Comparison of ENCODE assay signal across 28 cellular contexts in the genomic region with DNA sequence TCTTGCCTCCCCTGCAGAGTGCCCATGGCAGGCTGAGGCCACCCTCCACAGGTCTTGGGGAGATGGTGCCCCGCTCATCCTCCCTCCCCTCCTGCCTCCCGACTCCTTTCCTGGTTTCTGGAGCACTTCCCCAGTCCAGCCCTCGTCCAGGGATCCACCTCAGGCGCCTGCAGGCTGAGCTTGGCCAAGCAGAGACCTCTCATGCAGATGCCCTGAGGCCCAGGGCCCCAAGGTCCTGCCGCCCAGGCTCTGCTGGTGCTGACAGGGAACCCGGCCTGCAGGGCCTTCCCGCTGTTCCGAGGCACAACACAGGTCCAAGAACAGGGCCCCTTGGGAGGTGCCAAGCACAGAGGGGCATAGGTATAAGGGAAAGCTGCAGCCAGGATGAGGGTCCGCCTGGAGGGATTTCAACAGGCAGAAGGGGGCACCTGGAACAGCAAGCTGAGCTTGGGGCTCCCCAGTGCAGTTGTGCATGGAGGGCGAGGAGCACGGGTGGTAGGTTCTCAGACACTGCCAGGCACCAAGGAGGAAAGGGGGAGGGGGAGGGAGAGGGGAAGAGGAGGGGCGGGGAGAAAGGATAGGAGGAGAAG.
"Had no signal": no experiment of that assay in that cellular context is flagged by ENCODE, and none has a peak within 500 bp of the region (broad histone marks: within the 10 kb centered on the region; RNA-seq: fewer than 3 reads in every experiment).

No MANE protein-coding gene starts in this region.

- H3K4me1 Mint-ChIP-seq: activated CD4-positive, alpha-beta memory T cell treated with anti-CD3 and anti-CD28 coated beads, Interleukin-2, amount 10 ng/mL, durations not matched to agents 7 days and 5 days; activated CD4-positive, alpha-beta T cell treated with anti-CD3 and anti-CD28 coated beads, Interleukin-2, amount 10 ng/mL, durations not matched to agents 7 days and 5 days; activated naive CD4-positive, alpha-beta T cell treated with anti-CD3 and anti-CD28 coated beads, Interleukin-2, amount 50 U/mL, for 24 hours; activated naive CD8-positive, alpha-beta T cell treated with anti-CD3 and anti-CD28 coated beads, Interleukin-2, amount 50 U/mL, for 24 hours; activated T-helper 17 cell treated with anti-CD3 and anti-CD28 coated beads, Interleukin-2, amount 50 U/mL, for 72 hours; neural crest cell; T-helper 17 cell had no signal

- H3K9me3 Mint-ChIP-seq: activated CD4-positive, alpha-beta memory T cell treated with anti-CD3 and anti-CD28 coated beads, Interleukin-2, amount 10 ng/mL, durations not matched to agents 7 days and 5 days; activated CD4-positive, alpha-beta T cell treated with anti-CD3 and anti-CD28 coated beads, Interleukin-2, amount 10 ng/mL, durations not matched to agents 7 days and 5 days; activated naive CD4-positive, alpha-beta T cell treated with anti-CD3 and anti-CD28 coated beads, Interleukin-2, amount 50 U/mL, for 24 hours; activated naive CD8-positive, alpha-beta T cell treated with anti-CD3 and anti-CD28 coated beads, Interleukin-2, amount 50 U/mL, for 24 hours; activated T-cell treated with anti-CD3 and anti-CD28 coated beads, Interleukin-2, amount 50 U/mL, for 24 hours; activated T-helper 17 cell treated with anti-CD3 and anti-CD28 coated beads, Interleukin-2, amount 50 U/mL, for 72 hours; dendritic cell treated with granulocyte-macrophage colony-stimulating factor and Interleukin-4, amounts not matched to agents 40 ng/mL and 50 ng/mL, for 4 days; mesothelial cell of epicardium; naive B cell; neural crest cell; WTC11 had no signal

- H3K4me3 ChIP-seq: suprapubic skin, tibial artery had no signal

- ATAC-seq: activated naive CD8-positive, alpha-beta T cell treated with anti-CD3 and anti-CD28 coated beads, Interleukin-2, amount 50 U/mL, for 24 hours; activated T-helper 17 cell treated with anti-CD3 and anti-CD28 coated beads, Interleukin-2, amount 50 U/mL, for 72 hours; left cardiac atrium; left ventricle myocardium superior; right cardiac atrium; T-helper 17 cell; WTC11 had no signal

- DNase-seq: activated CD4-positive, alpha-beta memory T cell treated with anti-CD3 and anti-CD28 coated beads, Interleukin-2, amount 10 ng/mL, durations not matched to agents 7 days and 5 days; activated CD4-positive, alpha-beta T cell treated with anti-CD3 and anti-CD28 coated beads for 1 hour; activated CD4-positive, alpha-beta T cell treated with anti-CD3 and anti-CD28 coated beads, Interleukin-2, amount 10 ng/mL, durations not matched to agents 7 days and 5 days; activated CD8-positive, alpha-beta memory T cell treated with anti-CD3 and anti-CD28 coated beads, Interleukin-2, amount 50 U/mL, for 48 hours; activated naive CD8-positive, alpha-beta T cell treated with anti-CD3 and anti-CD28 coated beads, Interleukin-2, amount 50 U/mL, for 24 hours; activated T-cell treated with anti-CD3 and anti-CD28 coated beads, Interleukin-2, amount 50 U/mL, for 24 hours; amygdala; central memory CD4-positive, alpha-beta T cell; islet precursor cell; left cardiac atrium; left ventricle myocardium superior; naive B cell; occipital lobe; right cardiac atrium; stimulated activated CD4-positive, alpha-beta T cell treated with anti-CD3 and anti-CD28 coated beads, Interleukin-15, amount 100 ng/mL, for 24 hours; stimulated activated naive CD4-positive, alpha-beta T cell; T-helper 17 cell; tibial artery had no signal

- H3K36me3 Mint-ChIP-seq: activated naive CD4-positive, alpha-beta T cell treated with anti-CD3 and anti-CD28 coated beads, Interleukin-2, amount 50 U/mL, for 24 hours; mesothelial cell of epicardium; naive B cell; WTC11 had no signal

- H3K27ac ChIP-seq: epithelial cell of prostate, suprapubic skin, tibial artery had no signal

- H3K4me1 ChIP-seq: suprapubic skin, tibial artery had no signal

- H3K9me3 ChIP-seq: suprapubic skin, tibial artery had no signal

- H3K27ac Mint-ChIP-seq: activated CD4-positive, alpha-beta memory T cell treated with anti-CD3 and anti-CD28 coated beads, Interleukin-2, amount 10 ng/mL, durations not matched to agents 7 days and 5 days; activated CD4-positive, alpha-beta T cell treated with anti-CD3 and anti-CD28 coated beads, Interleukin-2, amount 10 ng/mL, durations not matched to agents 7 days and 5 days; activated naive CD4-positive, alpha-beta T cell treated with anti-CD3 and anti-CD28 coated beads, Interleukin-2, amount 50 U/mL, for 24 hours; activated naive CD8-positive, alpha-beta T cell treated with anti-CD3 and anti-CD28 coated beads, Interleukin-2, amount 50 U/mL, for 24 hours; activated T-cell treated with anti-CD3 and anti-CD28 coated beads, Interleukin-2, amount 50 U/mL, for 24 hours; activated T-helper 17 cell treated with anti-CD3 and anti-CD28 coated beads, Interleukin-2, amount 50 U/mL, for 72 hours; dendritic cell treated with granulocyte-macrophage colony-stimulating factor and Interleukin-4, amounts not matched to agents 40 ng/mL and 50 ng/mL, for 4 days; mesothelial cell of epicardium; T-helper 17 cell; WTC11 had no signal

- FAIRE-seq: endometrium, frontal cortex had no signal

- H3K4me3 Mint-ChIP-seq: activated CD4-positive, alpha-beta memory T cell treated with anti-CD3 and anti-CD28 coated beads, Interleukin-2, amount 10 ng/mL, durations not matched to agents 7 days and 5 days; activated CD4-positive, alpha-beta T cell treated with anti-CD3 and anti-CD28 coated beads, Interleukin-2, amount 10 ng/mL, durations not matched to agents 7 days and 5 days; activated naive CD4-positive, alpha-beta T cell treated with anti-CD3 and anti-CD28 coated beads, Interleukin-2, amount 50 U/mL, for 24 hours; activated naive CD8-positive, alpha-beta T cell treated with anti-CD3 and anti-CD28 coated beads, Interleukin-2, amount 50 U/mL, for 24 hours; activated T-cell treated with anti-CD3 and anti-CD28 coated beads, Interleukin-2, amount 50 U/mL, for 24 hours; activated T-helper 17 cell treated with anti-CD3 and anti-CD28 coated beads, Interleukin-2, amount 50 U/mL, for 72 hours; dendritic cell treated with granulocyte-macrophage colony-stimulating factor and Interleukin-4, amounts not matched to agents 40 ng/mL and 50 ng/mL, for 4 days; mesothelial cell of epicardium; naive B cell; neural crest cell; T-helper 17 cell; WTC11 had no signal

- H3K27me3 Mint-ChIP-seq: activated CD4-positive, alpha-beta memory T cell treated with anti-CD3 and anti-CD28 coated beads, Interleukin-2, amount 10 ng/mL, durations not matched to agents 7 days and 5 days; activated CD4-positive, alpha-beta T cell treated with anti-CD3 and anti-CD28 coated beads, Interleukin-2, amount 10 ng/mL, durations not matched to agents 7 days and 5 days; activated naive CD4-positive, alpha-beta T cell treated with anti-CD3 and anti-CD28 coated beads, Interleukin-2, amount 50 U/mL, for 24 hours; activated naive CD8-positive, alpha-beta T cell treated with anti-CD3 and anti-CD28 coated beads, Interleukin-2, amount 50 U/mL, for 24 hours; activated T-cell treated with anti-CD3 and anti-CD28 coated beads, Interleukin-2, amount 50 U/mL, for 24 hours; activated T-helper 17 cell treated with anti-CD3 and anti-CD28 coated beads, Interleukin-2, amount 50 U/mL, for 72 hours; dendritic cell treated with granulocyte-macrophage colony-stimulating factor and Interleukin-4, amounts not matched to agents 40 ng/mL and 50 ng/mL, for 4 days; naive B cell; T-helper 17 cell had no signal
